ENCODE assay signal across 17 cellular contexts in genomic region chr10:7734821-7735220, GRCh38. TPM values are rescaled to one million over a fixed set of nuclear protein-coding genes. Genes with fewer than 3 reads are reported as not detected.
DNase-seq lines count a peak whose midpoint lies in the region; ATAC-seq, FAIRE-seq and TF ChIP-seq lines count a peak whose summit lies in the region.
"Had no signal": no experiment of that assay in that cellular context is flagged by ENCODE, and none has a peak within 500 bp of the region (broad histone marks: within the 10 kb centered on the region; RNA-seq: fewer than 3 reads in every experiment).

No MANE protein-coding gene starts in this region.

- H3K36me3 Mint-ChIP-seq in GM23338 (ENCODE audit: low read depth) (no peaks in the 10 kb centered on the region), osteocyte (ENCODE audit: unreplicated experiment) (no peaks in the 10 kb centered on the region)
- H3K36me3 Mint-ChIP-seq: CD14-positive monocyte; CD8-positive, alpha-beta T cell; IgD-negative memory B cell had no signal

- no peak overlapping the region for H3K9ac ChIP-seq in K562 (ENCODE audit: insufficient read depth in 1 of 2, low read depth in 2 of 2, low read length in 2 of 2)
- no peak overlapping the region for H3K9ac ChIP-seq in kidney (ENCODE audit: low read length in 2 of 2)

- DNase-seq in GM23338 (ENCODE audit: low spot score): peak; percentile 54
- DNase-seq in K562 (ENCODE audit: extremely low read depth in 1 of 4, low spot score in 3 of 4): no peak
- DNase-seq in left lobe of liver (ENCODE audit: low spot score): no peak
- peak; percentile 82 for DNase-seq in osteocyte (ENCODE audit: extremely low spot score, unreplicated experiment)
- no peak for DNase-seq in SKM-1 (lab: John Stamatoyannopoulos, UW; ENCODE audit: unreplicated experiment)
- DNase-seq in NCI-H524 treated with DMSO at 0.1 percent for 48 hours (lab: John Stamatoyannopoulos, UW): no peak
- no peak for DNase-seq in kidney
- DNase-seq: Caco-2; CD8-positive, alpha-beta T cell; DND-41; GF-D8 had no signal

- intact Hi-C loops in K562 (cut with micrococcal nuclease) (no loop called here), kidney (cut with DNase I) (no loop called here)

- no TSS peak for BruUV-seq in K562 (replicated peaks; lab: Mats Ljungman, UMichigan)

- TF ChIP-seq RAD21 in K562 (CRISPR knock-in tag; conservative IDR thresholded peaks at IDR 0.05 in 1 of 2, IDR thresholded peaks at IDR 0.05 in 1 of 2): no peak

- ATAC-seq in GM23338 (no peak; the same call in 2 of the 3 replicates), K562 (no peak; the same call in 2 of the 3 replicates), left lobe of liver (peak; percentile 34)
- ATAC-seq: CD8-positive, alpha-beta T cell had no signal

- H3K4me1 ChIP-seq in GM23338 (ENCODE audit: insufficient read depth) (no peaks in the 10 kb centered on the region), K562 (replicated peaks in 1 of 2; ENCODE audit: control insufficient read depth in 2 of 2, insufficient read depth in 2 of 2, low read length in 2 of 2) (peaks cover 0 to 4% of the 10 kb centered on the region in 2 experiments; a peak in 1 of 5 replicates), kidney (ENCODE audit: control insufficient read depth in 1 of 2, insufficient read depth in 1 of 2, low read depth in 1 of 2, low read length in 2 of 2) (no peaks in the 10 kb centered on the region)
- H3K4me1 ChIP-seq: Caco-2 had no signal

- CTCF ChIA-PET in K562 (lab: Yijun Ruan, JAX; ENCODE audit: low intra/inter-chr PET ratio): no interaction called here

- H3K4me3 ChIP-seq in GM23338: no peak overlapping the region
- H3K4me3 ChIP-seq in K562: no peak overlapping the region
- no peak overlapping the region for H3K4me3 ChIP-seq in kidney (ENCODE audit: low read length in 2 of 2)

- H3K4me3 Mint-ChIP-seq in GM23338: no peak overlapping the region
- no peak overlapping the region for H3K4me3 Mint-ChIP-seq in osteocyte (ENCODE audit: unreplicated experiment)
- H3K4me3 Mint-ChIP-seq: CD14-positive monocyte; CD8-positive, alpha-beta T cell; IgD-negative memory B cell had no signal

- H3K27me3 ChIP-seq in GM23338 (ENCODE audit: insufficient read depth) (no peaks in the 10 kb centered on the region), K562 (ENCODE audit: control insufficient read depth in 2 of 2, insufficient read depth in 2 of 2, low read length in 2 of 2) (peaks cover 16 to 32% of the 10 kb centered on the region in 2 experiments)

- H3K27ac ChIP-seq in GM23338 (ENCODE audit: low read depth): no peak overlapping the region
- H3K27ac ChIP-seq in K562 (ENCODE audit: extremely low read depth, low read depth, low read length): no peak overlapping the region
- H3K27ac ChIP-seq in kidney (ENCODE audit: low read depth in 2 of 2, low read length in 2 of 2): no peak overlapping the region

- FAIRE-seq in K562 (lab: Jason Lieb, UNC) (no peak), kidney (lab: Jason Lieb, UNC) (no peak)
- FAIRE-seq: A204.1, H54 had no signal

- no peak overlapping the region for H3K4me2 ChIP-seq in GM23338
- H3K4me2 ChIP-seq in K562 (ENCODE audit: insufficient read depth, low read length): no peak overlapping the region

- H3K9me2 ChIP-seq in GM23338 (ENCODE audit: insufficient read depth): no peaks in the 10 kb centered on the region

- no peaks in the 10 kb centered on the region for H3K9me1 ChIP-seq in K562 (ENCODE audit: control insufficient read depth, insufficient read depth, low read length)

- H3K9me3 Mint-ChIP-seq in GM23338 (no peaks in the 10 kb centered on the region), osteocyte (ENCODE audit: unreplicated experiment) (no peaks in the 10 kb centered on the region)
- H3K9me3 Mint-ChIP-seq: CD8-positive, alpha-beta T cell; IgD-negative memory B cell had no signal

- H3K36me3 ChIP-seq in GM23338 (ENCODE audit: insufficient read depth) (no peaks in the 10 kb centered on the region), K562 (ENCODE audit: control insufficient read depth, insufficient read depth, low read length) (no peaks in the 10 kb centered on the region), kidney (ENCODE audit: control insufficient read depth in 1 of 2, insufficient read depth in 2 of 2, low read length in 2 of 2) (no peaks in the 10 kb centered on the region)

- H3K9me3 ChIP-seq in K562 (replicated peaks; ENCODE audit: control insufficient read depth, insufficient read depth, low read depth, low read length) (no peaks in the 10 kb centered on the region), kidney (ENCODE audit: control insufficient read depth in 1 of 2, low read length in 2 of 2) (no peaks in the 10 kb centered on the region)
- H3K9me3 ChIP-seq: Caco-2 had no signal

- H2AFZ ChIP-seq in GM23338 (no peak overlapping the region), K562 (ENCODE audit: low read depth, low read length) (no peak overlapping the region)

- in situ Hi-C loops in K562 (cut with MboI): no loop called here

- POLR2A ChIA-PET in K562 (lab: Yijun Ruan, JAX): interaction anchor here (0.6 kb wide), 1 partner anchor 274 kb away, joined by 3 read pairs; no protein-coding TSS in a partner anchor

- no peaks in the 10 kb centered on the region for H3K79me2 ChIP-seq in GM23338 (replicated peaks; ENCODE audit: insufficient read depth)
- H3K79me2 ChIP-seq in K562 (ENCODE audit: control insufficient read depth, insufficient read depth, low read length): no peaks in the 10 kb centered on the region

- H4K20me1 ChIP-seq in GM23338 (replicated peaks; ENCODE audit: insufficient read depth): no peaks in the 10 kb centered on the region
- no peaks in the 10 kb centered on the region for H4K20me1 ChIP-seq in K562 (replicated peaks; ENCODE audit: control insufficient read depth, insufficient read depth, low read length)

- no peaks in the 10 kb centered on the region for H3K4me1 Mint-ChIP-seq in GM23338
- H3K4me1 Mint-ChIP-seq in osteocyte (ENCODE audit: unreplicated experiment): no peaks in the 10 kb centered on the region
- H3K4me1 Mint-ChIP-seq: CD14-positive monocyte, IgD-negative memory B cell had no signal

- WGBS in K562 (ENCODE audit: insufficient coverage, low coverage, missing lambda C conversion rate): 33% methylated on average over 11 of the region's 13 CpGs

- H3K27me3 Mint-ChIP-seq in GM23338 (ENCODE audit: insufficient read depth, low read depth, poor library complexity): peaks cover 2% of the 10 kb centered on the region
- H3K27me3 Mint-ChIP-seq in osteocyte (ENCODE audit: unreplicated experiment): no peaks in the 10 kb centered on the region

- no peaks in the 10 kb centered on the region for H3F3A ChIP-seq in GM23338 (replicated peaks; ENCODE audit: low read depth)

- TF ChIP-seq CTCF in GM23338 (conservative IDR thresholded peaks at IDR 0.05; ENCODE audit: low read depth in 2 of 2) (peak in 1 of 2 experiments; percentile 55; a peak in 2 of 4 replicates), K562 (IDR thresholded peaks at IDR 0.05 in 2 of 3, conservative IDR thresholded peaks at IDR 0.05 in 1 of 3; ENCODE audit: insufficient read depth in 2 of 3, low read depth in 1 of 3, low read length in 3 of 3) (peak in 1 of 3 experiments; percentile 6; a peak in 1 of 6 replicates), osteocyte (IDR thresholded peaks at IDR 0.05) (no peak), kidney (IDR thresholded peaks at IDR 0.05; ENCODE audit: borderline replicate concordance, extremely low read depth, insufficient read depth) (no peak)

- TF ChIP-seq EP300 in K562 (IDR thresholded peaks at IDR 0.05; ENCODE audit: low read length): no peak

- no peak overlapping the region for H3K27ac Mint-ChIP-seq in GM23338
- H3K27ac Mint-ChIP-seq in osteocyte (ENCODE audit: unreplicated experiment): no peak overlapping the region
- H3K27ac Mint-ChIP-seq: CD14-positive monocyte; CD8-positive, alpha-beta T cell; IgD-negative memory B cell had no signal

- TF ChIP-seq POLR2A in K562 (conservative IDR thresholded peaks at IDR 0.05): no peak

RNA-seq across cellular contexts. Expression of gene ITIH2, which starts 31.7 kb away (rescaled TPM):
- not detected in 2 replicates for total RNA-seq in GM23338 (2014; rRNA removed; shearing (Covaris generic))
- polyA plus RNA-seq in GM23338 (2016; fragmentation: Nextera tagmentation; extraction: Ambion mirVana) (0.10 TPM in 1 of 2 replicates, not detected in the other), K562 (2011; rRNA removed) (not detected in 2 replicates), K562 (2014; fragmentation: Illumina TruSeq; extraction: Trizol) (not detected in 2 replicates), K562 (2014; fragmentation: Nextera tagmentation; extraction: Ambion mirVana) (not detected), K562 (2014; rRNA removed) (not detected in 2 replicates), kidney (ENCODE audit: insufficient read depth, low read depth, low replicate concordance) (1.2 TPM)
- total RNA-seq in K562 (2011; cell fraction: chromatin; rRNA removed; ENCODE audit: low replicate concordance): not detected in 2 replicates
- total RNA-seq in K562 (2011; cell fraction: nucleolus; rRNA removed): not detected in 2 replicates
- total RNA-seq in K562 (2011; cell fraction: nucleoplasm; rRNA removed): not detected in 2 replicates
- total RNA-seq in K562 (2014; rRNA removed) (not detected in 2 replicates), K562 (2014; rRNA removed; fragmentation: Illumina TruSeq; extraction: Trizol) (not detected in 2 replicates), K562 (2015; rRNA removed; fragmentation: Illumina TruSeq; extraction: Trizol) (not detected in 2 replicates), K562 (2021) (0.66 and 1.1 TPM in 2 replicates), left lobe of liver (471 TPM), osteocyte (not detected in 2 replicates), kidney (0.13 TPM)
- polyA plus RNA-seq in K562 (2011; cell fraction: cytosol; rRNA removed): not detected in 2 replicates
- not detected in 2 replicates for polyA plus RNA-seq in K562 (2011; cell fraction: nucleus; rRNA removed)
- not detected in 2 replicates for polyA plus RNA-seq in K562 (2012)
- polyA minus RNA-seq in K562 (2011; rRNA and poly(A)+ RNA removed): not detected in 2 replicates
- polyA minus RNA-seq in K562 (2011; cell fraction: cytosol; rRNA and poly(A)+ RNA removed): 3.1 TPM in 1 of 2 replicates, not detected in the other
- not detected in 2 replicates for polyA minus RNA-seq in K562 (2011; cell fraction: nucleus; rRNA and poly(A)+ RNA removed)
- total RNA-seq: CD8-positive, alpha-beta T cell; HT-29 had no signal
- polyA plus RNA-seq: BJ, CD14-positive monocyte, IgD-negative memory B cell had no signal

RNA-seq across cellular contexts. Expression of gene KIN, which starts 53.0 kb away (rescaled TPM):
- 8.5 and 11.0 TPM in 2 replicates for total RNA-seq in GM23338 (2014; rRNA removed; shearing (Covaris generic))
- polyA plus RNA-seq in GM23338 (2016; fragmentation: Nextera tagmentation; extraction: Ambion mirVana): 31.7 and 34.8 TPM in 2 replicates
- total RNA-seq in K562 (2011; cell fraction: chromatin; rRNA removed; ENCODE audit: low replicate concordance): 9.9 and 21.8 TPM in 2 replicates
- total RNA-seq in K562 (2011; cell fraction: nucleolus; rRNA removed): 6.8 TPM in 2 replicates
- 12.8 and 24.7 TPM in 2 replicates for total RNA-seq in K562 (2011; cell fraction: nucleoplasm; rRNA removed)
- total RNA-seq in K562 (2014; rRNA removed): 13.6 and 14.4 TPM in 2 replicates
- total RNA-seq in K562 (2014; rRNA removed; fragmentation: Illumina TruSeq; extraction: Trizol): 16.0 and 16.9 TPM in 2 replicates
- total RNA-seq in K562 (2015; rRNA removed; fragmentation: Illumina TruSeq; extraction: Trizol): 17.2 and 18.4 TPM in 2 replicates
- total RNA-seq in K562 (2021): 9.7 and 11.7 TPM in 2 replicates
- polyA plus RNA-seq in K562 (2011; rRNA removed): 6.7 and 13.8 TPM in 2 replicates
- 1.2 and 1.8 TPM in 2 replicates for polyA plus RNA-seq in K562 (2011; cell fraction: cytosol; rRNA removed)
- 4.2 and 5.9 TPM in 2 replicates for polyA plus RNA-seq in K562 (2011; cell fraction: nucleus; rRNA removed)
- 12.6 and 13.0 TPM in 2 replicates for polyA plus RNA-seq in K562 (2012)
- 11.8 and 14.5 TPM in 2 replicates for polyA plus RNA-seq in K562 (2014; fragmentation: Illumina TruSeq; extraction: Trizol)
- polyA plus RNA-seq in K562 (2014; fragmentation: Nextera tagmentation; extraction: Ambion mirVana): 10 to 100 TPM; 30.7 to 35.6 TPM
- polyA plus RNA-seq in K562 (2014; rRNA removed): 13.9 and 23.4 TPM in 2 replicates
- 5.2 and 5.5 TPM in 2 replicates for polyA minus RNA-seq in K562 (2011; rRNA and poly(A)+ RNA removed)
- 2.2 and 3.6 TPM in 2 replicates for polyA minus RNA-seq in K562 (2011; cell fraction: cytosol; rRNA and poly(A)+ RNA removed)
- 4.4 and 7.2 TPM in 2 replicates for polyA minus RNA-seq in K562 (2011; cell fraction: nucleus; rRNA and poly(A)+ RNA removed)
- 2.6 TPM for total RNA-seq in left lobe of liver
- 10.9 and 11.2 TPM in 2 replicates for total RNA-seq in osteocyte
- total RNA-seq in kidney: 12.9 TPM
- 10.8 TPM for polyA plus RNA-seq in kidney (ENCODE audit: insufficient read depth, low read depth, low replicate concordance)

RNA-seq across cellular contexts. Expression of gene ATP5F1C, which starts 53.2 kb away (rescaled TPM):
- total RNA-seq in GM23338 (2014; rRNA removed; shearing (Covaris generic)): 332 and 339 TPM in 2 replicates
- polyA plus RNA-seq in GM23338 (2016; fragmentation: Nextera tagmentation; extraction: Ambion mirVana): 519 and 537 TPM in 2 replicates
- 125 and 199 TPM in 2 replicates for total RNA-seq in K562 (2011; cell fraction: chromatin; rRNA removed; ENCODE audit: low replicate concordance)
- 102 and 104 TPM in 2 replicates for total RNA-seq in K562 (2011; cell fraction: nucleolus; rRNA removed)
- total RNA-seq in K562 (2011; cell fraction: nucleoplasm; rRNA removed): 144 and 173 TPM in 2 replicates
- total RNA-seq in K562 (2014; rRNA removed): 356 and 389 TPM in 2 replicates
- total RNA-seq in K562 (2014; rRNA removed; fragmentation: Illumina TruSeq; extraction: Trizol): 559 and 608 TPM in 2 replicates
- 452 and 493 TPM in 2 replicates for total RNA-seq in K562 (2015; rRNA removed; fragmentation: Illumina TruSeq; extraction: Trizol)
- total RNA-seq in K562 (2021): 409 and 465 TPM in 2 replicates
- polyA plus RNA-seq in K562 (2011; rRNA removed): 766 and 904 TPM in 2 replicates
- polyA plus RNA-seq in K562 (2011; cell fraction: cytosol; rRNA removed): 279 and 353 TPM in 2 replicates
- 162 and 279 TPM in 2 replicates for polyA plus RNA-seq in K562 (2011; cell fraction: nucleus; rRNA removed)
- 367 and 617 TPM in 2 replicates for polyA plus RNA-seq in K562 (2012)
- polyA plus RNA-seq in K562 (2014; fragmentation: Illumina TruSeq; extraction: Trizol): 466 and 557 TPM in 2 replicates
- polyA plus RNA-seq in K562 (2014; fragmentation: Nextera tagmentation; extraction: Ambion mirVana): 1,000 to 10,000 TPM; 1,372 to 1,475 TPM
- 557 and 719 TPM in 2 replicates for polyA plus RNA-seq in K562 (2014; rRNA removed)
- polyA minus RNA-seq in K562 (2011; rRNA and poly(A)+ RNA removed): 359 and 407 TPM in 2 replicates
- 174 and 190 TPM in 2 replicates for polyA minus RNA-seq in K562 (2011; cell fraction: cytosol; rRNA and poly(A)+ RNA removed)
- polyA minus RNA-seq in K562 (2011; cell fraction: nucleus; rRNA and poly(A)+ RNA removed): 66.1 and 141 TPM in 2 replicates
- 168 TPM for total RNA-seq in left lobe of liver
- total RNA-seq in osteocyte: 132 and 133 TPM in 2 replicates
- total RNA-seq in kidney: 269 TPM
- 695 TPM for polyA plus RNA-seq in kidney (ENCODE audit: insufficient read depth, low read depth, low replicate concordance)

Comparison
In these comparisons a context has a peak if more than half of its experiments do, and no peak if none do; other contexts are left out.
1. DNase-seq: peak in GM23338 (single experiment) and osteocyte (single experiment); none in K562 (0 of 4), left lobe of liver (single experiment), SKM-1 (single experiment), NCI-H524 treated with DMSO at 0.1 percent for 48 hours (single experiment) and kidney (single experiment).
2. RNA of gene ITIH2, which starts 31.7 kb away (total RNA-seq): 471 TPM in left lobe of liver (single experiment); 0.13 TPM in kidney (single experiment), not detected in GM23338, 0.66 to 1.1 TPM in K562 and not detected in osteocyte; every median in the first group is over 100 times any median in the second.